In genomic region chr13:45209229-45209628, GRCh38 we compare ENCODE assay signal across 15 cellular contexts. TPM values are rescaled to one million over a fixed set of nuclear protein-coding genes. Genes with fewer than 3 reads are reported as not detected.
DNase-seq lines count a peak whose midpoint lies in the region; ATAC-seq, FAIRE-seq and TF ChIP-seq lines count a peak whose summit lies in the region.
"Had no signal": no experiment of that assay in that cellular context is flagged by ENCODE, and none has a peak within 500 bp of the region (broad histone marks: within the 10 kb centered on the region; RNA-seq: fewer than 3 reads in every experiment).

No MANE protein-coding gene starts in this region.

- H3K4me3 ChIP-seq in A673 (ENCODE audit: low read depth, low read length, poor library complexity, severe bottlenecking), result no peak overlapping the region
- H3K4me3 ChIP-seq in HEK293 (ENCODE audit: low read depth, low read length), result no peak overlapping the region
- no peak overlapping the region for H3K4me3 ChIP-seq in SK-N-MC
- H3K4me3 ChIP-seq in keratinocyte (ENCODE audit: control insufficient read depth in 2 of 3, extremely low read depth in 1 of 3, insufficient read depth in 2 of 3, low read depth in 1 of 3, low read length in 3 of 3), result no peak overlapping the region
- H3K4me3 ChIP-seq: ovary had no signal

- no peaks in the 10 kb centered on the region for H3K9me1 ChIP-seq in keratinocyte (ENCODE audit: control insufficient read depth, extremely low read depth, insufficient read depth, low read length)

- H3K36me3 Mint-ChIP-seq in Calu3 (ENCODE audit: insufficient read depth, unreplicated experiment), result peaks cover 8% of the 10 kb centered on the region

- peaks cover 31% of the 10 kb centered on the region for H3K79me2 ChIP-seq in keratinocyte (ENCODE audit: control insufficient read depth, insufficient read depth, low read length)

- H3K4me1 ChIP-seq in A673 (ENCODE audit: insufficient read depth, low read length, poor library complexity, severe bottlenecking), result peaks cover 21% of the 10 kb centered on the region
- H3K4me1 ChIP-seq in HEK293 (ENCODE audit: control insufficient read depth, insufficient read depth, low read length), result 0 out of 2 replicates have a peak, but pooled peaks cover 6% of the 10 kb centered on the region
- H3K4me1 ChIP-seq in keratinocyte (ENCODE audit: control insufficient read depth, extremely low read depth, insufficient read depth, low read length), result peaks cover 44% of the 10 kb centered on the region

- CTCF ChIA-PET in A673 (lab: Charles Lee), result no interaction called here
- CTCF ChIA-PET in HEK293 (lab: Yijun Ruan, JAX), result no interaction called here
- CTCF ChIA-PET in Calu3 (lab: Charles Lee), result no interaction called here

- no peaks in the 10 kb centered on the region for H4K20me1 ChIP-seq in keratinocyte (ENCODE audit: control insufficient read depth, extremely low read depth, insufficient read depth, low read length)

- H3K4me2 ChIP-seq in keratinocyte (ENCODE audit: control insufficient read depth, extremely low read depth, insufficient read depth, low read depth, low read length), result peak overlapping the region; percentile 88

- ATAC-seq in HG02885 (IDR thresholded peaks at IDR 0.05; ENCODE audit: poor library complexity, unreplicated experiment), result no peak

- dilution Hi-C loops in keratinocyte (cut with MboI; ENCODE audit: extremely low pct_ligation_motif_present, low sequenced_read_pairs), result no loop called here

- no peak overlapping the region for H3K4me3 Mint-ChIP-seq in Calu3 (ENCODE audit: low read depth, unreplicated experiment)
- H3K4me3 Mint-ChIP-seq: activated B cell treated with CpG ODN at 0.5 μM for 24 hours, mesothelial cell of epicardium had no signal

- H3K36me3 ChIP-seq in A673 (ENCODE audit: insufficient read depth, low read length, poor library complexity, severe bottlenecking) (no peaks in the 10 kb centered on the region), HEK293 (ENCODE audit: control insufficient read depth in 2 of 2, insufficient read depth in 1 of 2, low read length in 2 of 2) (peaks cover 0 to 4% of the 10 kb centered on the region in 2 experiments; a peak in 2 of 3 replicates), SK-N-MC (ENCODE audit: insufficient read depth, low read length) (peaks cover 8% of the 10 kb centered on the region), keratinocyte (ENCODE audit: control insufficient read depth in 2 of 2, extremely low read depth in 1 of 2, insufficient read depth in 2 of 2, low read length in 2 of 2) (peaks cover 3 to 12% of the 10 kb centered on the region in 2 experiments)
- H3K36me3 ChIP-seq: ovary had no signal

- H3K9me3 Mint-ChIP-seq in Calu3 (ENCODE audit: low read depth, unreplicated experiment), result no peaks in the 10 kb centered on the region
- H3K9me3 Mint-ChIP-seq: activated B cell treated with CpG ODN at 0.5 μM for 24 hours, mesothelial cell of epicardium had no signal

- no peak overlapping the region for H3K27ac Mint-ChIP-seq in Calu3 (ENCODE audit: unreplicated experiment)
- H3K27ac Mint-ChIP-seq: activated B cell treated with CpG ODN at 0.5 μM for 24 hours, mesothelial cell of epicardium had no signal

- H3K27ac ChIP-seq in A673 (ENCODE audit: low read depth, low read length, poor library complexity, severe bottlenecking), result no peak overlapping the region
- H3K27ac ChIP-seq in HEK293 (ENCODE audit: extremely low read depth, low read depth, low read length), result no peak overlapping the region
- H3K27ac ChIP-seq in SK-N-MC, result 0 out of 2 replicates have a peak overlapping the region, but pooled peaks have one; percentile 28
- peak overlapping the region; percentile 98 for H3K27ac ChIP-seq in keratinocyte (ENCODE audit: control insufficient read depth, insufficient read depth, low read length)
- H3K27ac ChIP-seq: ovary had no signal

- no peaks in the 10 kb centered on the region for H3K27me3 Mint-ChIP-seq in Calu3 (ENCODE audit: unreplicated experiment)
- H3K27me3 Mint-ChIP-seq: activated B cell treated with CpG ODN at 0.5 μM for 24 hours had no signal

- no peaks in the 10 kb centered on the region for H3K9me3 ChIP-seq in A673 (ENCODE audit: low read depth, low read length, poor library complexity, severe bottlenecking)
- no peaks in the 10 kb centered on the region for H3K9me3 ChIP-seq in HEK293 (ENCODE audit: control insufficient read depth, insufficient read depth, low read depth, low read length)
- no peaks in the 10 kb centered on the region for H3K9me3 ChIP-seq in SK-N-MC (ENCODE audit: low read depth, low read length)
- H3K9me3 ChIP-seq in keratinocyte (ENCODE audit: control insufficient read depth, low read depth, low read length), result no peaks in the 10 kb centered on the region
- H3K9me3 ChIP-seq: ovary had no signal

- H3K27me3 ChIP-seq in A673 (replicated peaks; ENCODE audit: insufficient read depth, low read depth, low read length, poor library complexity) (no peaks in the 10 kb centered on the region), keratinocyte (ENCODE audit: control insufficient read depth, extremely low read depth, insufficient read depth, low read length) (no peaks in the 10 kb centered on the region)
- H3K27me3 ChIP-seq: ovary had no signal

- H3K9ac ChIP-seq in SK-N-MC (ENCODE audit: insufficient read length) (no peak overlapping the region), keratinocyte (ENCODE audit: control insufficient read depth, extremely low read depth, insufficient read depth, low read length) (no peak overlapping the region)

- TF ChIP-seq CTCF in A673 (conservative IDR thresholded peaks at IDR 0.05; ENCODE audit: low read depth, low read length), result no peak
- no peak for TF ChIP-seq CTCF in HEK293 (tag by site-specific recombination; IDR thresholded peaks at IDR 0.05)
- no peak for TF ChIP-seq CTCF in keratinocyte (optimal IDR thresholded peaks at IDR 0.05 in 1 of 3, IDR thresholded peaks at IDR 0.05 in 1 of 3, conservative IDR thresholded peaks at IDR 0.05 in 1 of 3; ENCODE audit: extremely low read depth in 1 of 3, insufficient read depth in 2 of 3, low read length in 3 of 3)
- no peak for TF ChIP-seq CTCF in Calu3 (IDR thresholded peaks at IDR 0.05; ENCODE audit: unreplicated experiment)

- H3K4me1 Mint-ChIP-seq in Calu3 (ENCODE audit: low read depth, unreplicated experiment), result peaks cover 27% of the 10 kb centered on the region

- DNase-seq in A673 (ENCODE audit: low spot score) (no peak), SK-N-MC (ENCODE audit: low read depth, low spot score) (no peak), keratinocyte (ENCODE audit: low read depth, low spot score) (no peak), Calu3 (no peak), ureter (ENCODE audit: low spot score) (no peak)
- no peak for DNase-seq in central memory CD4-positive, alpha-beta T cell
- DNase-seq: activated B cell treated with CpG ODN at 0.5 μM for 24 hours; activated naive CD4-positive, alpha-beta T cell; effector CD4-positive, alpha-beta T cell; ovary; stimulated activated CD4-positive, alpha-beta T cell treated with anti-CD3 and anti-CD28 coated beads, Interleukin-15, amount 100 ng/mL, for 24 hours; substantia nigra had no signal

- POLR2A ChIA-PET in A673 (lab: Charles Lee; ENCODE audit: low non-redundant PET), result no interaction called here
- POLR2A ChIA-PET in HEK293 (lab: Yijun Ruan, JAX), result no interaction called here

- intact Hi-C loops in A673 (cut with micrococcal nuclease; ENCODE audit: unreplicated experiment), result no loop called here
- intact Hi-C loops in Calu3 (cut with micrococcal nuclease; ENCODE audit: unreplicated experiment), result no loop called here

- peak; percentile 62 for FAIRE-seq in keratinocyte (lab: Jason Lieb, UNC)

- H2AFZ ChIP-seq in keratinocyte (ENCODE audit: control insufficient read depth, low read length), result no peak overlapping the region

- TSS peak; percentile 10 for BruUV-seq in A673 (replicated peaks; lab: Mats Ljungman, UMichigan)
- no TSS peak for BruUV-seq in Calu3 (replicated peaks; lab: Mats Ljungman, UMichigan)

TF ChIP-seq in HEK293, 187 proteins besides CTCF, POLR2A, EP300 and RAD21:
- TF ChIP-seq ZNF362 (tag by site-specific recombination; IDR thresholded peaks at IDR 0.05), result peak; percentile 48; the same call in 1 of the 2 replicates
- TF ChIP-seq ZNF221 (tag by site-specific recombination; IDR thresholded peaks at IDR 0.05; ENCODE audit: borderline replicate concordance), result no peak
- no peak for TF ChIP-seq ZNF214 (tag by site-specific recombination; IDR thresholded peaks at IDR 0.05; ENCODE audit: borderline replicate concordance)
- TF ChIP-seq SCRT2 (tag by site-specific recombination; IDR thresholded peaks at IDR 0.05), result peak; percentile 48; the same call in 1 of the 2 replicates
- 0 out of 2 replicates have a peak, but pooled peaks have one; percentile 43 for TF ChIP-seq ZNF24 (tag by site-specific recombination; IDR thresholded peaks at IDR 0.05)

RNA-seq across cellular contexts. Expression of gene KCTD4, which starts 8.4 kb away (rescaled TPM):
- not detected in 2 replicates for total RNA-seq in A673 (2021)
- polyA plus RNA-seq in keratinocyte, result 0.28 to 0.44 TPM (median 0.39 TPM) in 3 replicates
- polyA plus RNA-seq in keratinocyte (2011; ENCODE audit: low read depth), result 1.5 TPM
- polyA plus RNA-seq in keratinocyte (2011; cell fraction: cytosol; rRNA removed), result 0.47 and 1.2 TPM in 2 replicates
- 1.2 and 1.3 TPM in 2 replicates for polyA plus RNA-seq in keratinocyte (2011; cell fraction: nucleus; rRNA removed)
- 0.55 and 1.2 TPM in 2 replicates for polyA plus RNA-seq in keratinocyte (2012; ENCODE audit: low replicate concordance)
- 0.10 to 0.32 TPM in 2 of 3 replicates, not detected in the other for polyA minus RNA-seq in keratinocyte
- polyA minus RNA-seq in keratinocyte (2011; cell fraction: cytosol; rRNA and poly(A)+ RNA removed), result not detected
- 0.39 TPM in 1 of 2 replicates, not detected in the other for polyA minus RNA-seq in keratinocyte (2011; cell fraction: nucleus; rRNA and poly(A)+ RNA removed)
- total RNA-seq in Calu3 (2022), result not detected in 2 replicates
- not detected for total RNA-seq in ureter
- total RNA-seq: activated B cell treated with CpG ODN at 0.5 μM for 24 hours, mesothelial cell of epicardium, ovary had no signal
- polyA plus RNA-seq: ovary had no signal

Comparison
In these comparisons a context has a peak if more than half of its experiments do, and no peak if none do; other contexts are left out.
1. H3K27ac ChIP-seq: peak in SK-N-MC (single experiment) and keratinocyte (single experiment); none in A673 (single experiment) and HEK293 (single experiment).